Comparison of ENCODE assay signal across 10 cellular contexts in genomic region chr12:4116251-4117111, GRCh38.
DNase-seq lines count a peak whose midpoint lies in the region; ATAC-seq and TF ChIP-seq lines count a peak whose summit lies in the region.
"Had no signal": no experiment of that assay in that cellular context is flagged by ENCODE, and none has a peak within 500 bp of the region (broad histone marks: within the 10 kb centered on the region; RNA-seq: fewer than 3 reads in every experiment).

No MANE protein-coding gene starts in this region.

- H3K36me3 ChIP-seq in fibroblast of lung (ENCODE audit: control insufficient read depth, insufficient read depth, low read length) = no peaks in the 10 kb centered on the region
- no peaks in the 10 kb centered on the region for H3K36me3 ChIP-seq in gastrocnemius medialis

- intact Hi-C loops in gastrocnemius medialis (cut with DNase I; ENCODE audit: low total_unique reads) = no loop called here

- H3K27me3 ChIP-seq in fibroblast of lung (ENCODE audit: control insufficient read depth, insufficient read depth, low read length) (no peaks in the 10 kb centered on the region), gastrocnemius medialis (peaks cover 11 to 27% (median 12%) of the 10 kb centered on the region in 3 donors)

- peak; percentile 39 for DNase-seq in GM12865 (ENCODE audit: low read depth)
- DNase-seq in fibroblast of lung (ENCODE audit: low read depth in 2 of 2) = peak; percentile 74 to 77
- DNase-seq in pulmonary artery endothelial cell (ENCODE audit: low read depth, low spot score) = peak; percentile 8
- no peak for DNase-seq in NCI-H187 (lab: John Stamatoyannopoulos, UW)
- DNase-seq in COLO829 (ENCODE audit: low spot score) = no peak
- no peak for DNase-seq in NCI-H187 treated with DMSO at 0.1 percent for 48 hours (lab: John Stamatoyannopoulos, UW)
- no peak for DNase-seq in gastrocnemius medialis
- DNase-seq: OCI-M1; stimulated activated CD4-positive, alpha-beta T cell treated with anti-CD3 and anti-CD28 coated beads, Interleukin-4, amount 100 ng/mL, for 24 hours had no signal

- TF ChIP-seq POLR2A in gastrocnemius medialis (IDR thresholded peaks at IDR 0.05) = no peak

- peak overlapping the region; percentile 53 for H3K4me3 ChIP-seq in GM12865 (ENCODE audit: low read depth, low read length)
- no peak overlapping the region for H3K4me3 ChIP-seq in fibroblast of lung (replicated peaks in 1 of 4; ENCODE audit: control extremely low read depth in 1 of 4, insufficient read depth in 1 of 4, low read depth in 3 of 4, low read length in 4 of 4)
- H3K4me3 ChIP-seq in gastrocnemius medialis = no peak overlapping the region

- ATAC-seq in gastrocnemius medialis = no peak

- H3K27ac ChIP-seq in fibroblast of lung (ENCODE audit: insufficient read depth, low read length) = no peak overlapping the region
- H3K27ac ChIP-seq in gastrocnemius medialis = no peak overlapping the region

- H3K9ac ChIP-seq in fibroblast of lung (ENCODE audit: insufficient read depth, low read length) = no peak overlapping the region

- H2AFZ ChIP-seq in fibroblast of lung (ENCODE audit: low read length) = no peak overlapping the region

- H3K79me2 ChIP-seq in fibroblast of lung (ENCODE audit: control insufficient read depth, insufficient read depth, low read length) = no peaks in the 10 kb centered on the region

- no peaks in the 10 kb centered on the region for H3K9me3 ChIP-seq in fibroblast of lung (ENCODE audit: control insufficient read depth, insufficient read depth, low read depth, low read length)
- H3K9me3 ChIP-seq in gastrocnemius medialis = no peaks in the 10 kb centered on the region

- no peaks in the 10 kb centered on the region for H4K20me1 ChIP-seq in fibroblast of lung (ENCODE audit: control insufficient read depth, extremely low read depth, insufficient read depth, low read length)

- H3K4me1 ChIP-seq in fibroblast of lung (ENCODE audit: control insufficient read depth, extremely low read depth, insufficient read depth, low read length) (peaks cover 2% of the 10 kb centered on the region), gastrocnemius medialis (no peaks in the 10 kb centered on the region)

- no peak for TF ChIP-seq CTCF in GM12865 (IDR thresholded peaks at IDR 0.05; ENCODE audit: insufficient read depth, low read depth, low read length, missing control alignments)
- no peak for TF ChIP-seq CTCF in fibroblast of lung (conservative IDR thresholded peaks at IDR 0.05 in 1 of 2, IDR thresholded peaks at IDR 0.05 in 1 of 2; ENCODE audit: low read depth in 1 of 2, low read length in 2 of 2)
- TF ChIP-seq CTCF in gastrocnemius medialis (IDR thresholded peaks at IDR 0.05 in 4 of 5, conservative IDR thresholded peaks at IDR 0.05 in 1 of 5) = no peak

- in situ Hi-C loops in gastrocnemius medialis (cut with MboI; ENCODE audit: low sequenced_read_pairs in 4 of 4) = loop anchor here in 2 of 4 donors (10.0 kb wide), 1 partner anchor 158 kb away; the partner anchor contains the start of gene CCND2 (in 2 of the 2)

- H3K4me2 ChIP-seq in fibroblast of lung (ENCODE audit: extremely low read depth, insufficient read depth, low read length) = no peak overlapping the region

TF ChIP-seq in PFSK-1, 5 proteins besides CTCF, POLR2A, EP300 and RAD21:
- 0 out of 4 replicates have a peak, but pooled peaks of 1 of the 2 experiments have one; percentile 18 for TF ChIP-seq REST (IDR thresholded peaks at IDR 0.05; ENCODE audit: insufficient read depth in 1 of 2, low read depth in 2 of 2, low read length in 2 of 2)
- 0 out of 2 replicates have a peak, but pooled peaks have one; percentile 41 for TF ChIP-seq TAF1 (IDR thresholded peaks at IDR 0.05; ENCODE audit: borderline replicate concordance, insufficient read depth, low read length)
- TF ChIP-seq POLR2AphosphoS5 (IDR thresholded peaks at IDR 0.05; ENCODE audit: low read depth, low read length) = peak; percentile 68
- no peak for TF ChIP-seq FOXP2 (optimal IDR thresholded peaks at IDR 0.05; ENCODE audit: borderline replicate concordance, extremely low read depth, extremely low read length, insufficient read depth)
- TF ChIP-seq SIN3A (IDR thresholded peaks at IDR 0.05; ENCODE audit: borderline replicate concordance, insufficient read depth, low read length) = no peak

Comparison
In these comparisons a context has a peak if more than half of its experiments do, and no peak if none do; other contexts are left out.
1. DNase-seq: peak in GM12865 (single experiment), fibroblast of lung (2 of 2) and pulmonary artery endothelial cell (single experiment); none in NCI-H187 (0 of 2), COLO829 (single experiment), NCI-H187 treated with DMSO at 0.1 percent for 48 hours (single experiment) and gastrocnemius medialis (0 of 2).